ENCODE assay signal across 21 cellular contexts in the genomic region with DNA sequence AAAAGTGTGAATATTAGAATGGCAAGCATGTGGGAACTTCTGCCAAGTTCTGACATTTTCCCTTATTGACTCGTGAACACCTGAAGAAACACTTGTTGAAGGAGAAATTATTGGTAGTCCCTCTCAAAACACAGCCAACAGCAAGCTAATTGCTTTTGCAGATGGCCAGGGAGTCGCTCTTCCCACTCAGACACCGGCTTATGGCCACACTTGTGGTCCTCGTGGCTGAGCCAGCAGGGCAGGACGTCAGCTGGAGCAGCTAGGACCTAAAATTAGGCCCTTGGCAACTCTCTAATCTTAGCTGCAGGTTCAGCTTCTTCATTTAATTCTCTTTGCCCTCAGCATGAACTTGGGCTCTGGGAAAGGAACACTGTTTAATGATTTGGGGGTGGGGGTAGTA.
DNase-seq lines count a peak whose midpoint lies in the region; ATAC-seq and TF ChIP-seq lines count a peak whose summit lies in the region.
"Had no signal": no experiment of that assay in that cellular context is flagged by ENCODE, and none has a peak within 500 bp of the region (broad histone marks: within the 10 kb centered on the region; RNA-seq: fewer than 3 reads in every experiment).

No MANE protein-coding gene starts in this region.

- H3K27me3 Mint-ChIP-seq in mesothelial cell of epicardium (ENCODE audit: low read depth) = no peaks in the 10 kb centered on the region
- H3K27me3 Mint-ChIP-seq in immature natural killer cell (ENCODE audit: low read depth in 3 of 3) = peaks cover 12 to 24% (median 12%) of the 10 kb centered on the region in 3 donors

- H3K27ac ChIP-seq in vagina = no peak overlapping the region
- H3K27ac ChIP-seq: GM23248, ovary, spleen, tibial nerve had no signal

- peak; percentile 88 for ATAC-seq in Right ventricle myocardium inferior
- ATAC-seq in GM21529 (IDR thresholded peaks at IDR 0.05; ENCODE audit: unreplicated experiment) = no peak
- ATAC-seq: esophagus mucosa had no signal

- intact Hi-C loops in Right ventricle myocardium inferior (cut with DNase I) = loop anchor here (10.0 kb wide), 1 partner anchor 151 kb away; a partner anchor contains a TSS
- intact Hi-C loops in cardiac septum (cut with DNase I) = loop anchor here (10.0 kb wide), 1 partner anchor 151 kb away; a partner anchor contains a TSS
- intact Hi-C loops in vagina (cut with DNase I) = loop anchor here (10.0 kb wide), 1 partner anchor 151 kb away; a partner anchor contains a TSS

- H3K9me3 ChIP-seq in vagina = no peaks in the 10 kb centered on the region
- H3K9me3 ChIP-seq: ovary, spleen, tibial nerve had no signal

- no peaks in the 10 kb centered on the region for H3K36me3 ChIP-seq in vagina
- H3K36me3 ChIP-seq: ovary, spleen, tibial nerve had no signal

- no peak for TF ChIP-seq POLR2A in vagina (IDR thresholded peaks at IDR 0.05)

- H3K4me3 Mint-ChIP-seq in mesothelial cell of epicardium (no peak overlapping the region), immature natural killer cell (no peak overlapping the region)
- H3K4me3 Mint-ChIP-seq: activated CD4-positive, alpha-beta T cell treated with anti-CD3 and anti-CD28 coated beads, Interleukin-2, amount 10 ng/mL, durations not matched to agents 24 days and 14 days; CD4-positive, alpha-beta T cell had no signal

- H3K9me3 Mint-ChIP-seq in mesothelial cell of epicardium (no peaks in the 10 kb centered on the region), immature natural killer cell (peaks cover 0 to 3% (median 0%) of the 10 kb centered on the region in 6 donors)
- H3K9me3 Mint-ChIP-seq: activated CD4-positive, alpha-beta T cell treated with anti-CD3 and anti-CD28 coated beads, Interleukin-2, amount 10 ng/mL, durations not matched to agents 24 days and 14 days; CD4-positive, alpha-beta T cell had no signal

- H3K4me1 Mint-ChIP-seq in mesothelial cell of epicardium = peaks cover 70% of the 10 kb centered on the region
- H3K4me1 Mint-ChIP-seq in immature natural killer cell = peaks cover 3 to 11% of the 10 kb centered on the region in 2 donors

- no peak overlapping the region for H3K4me3 ChIP-seq in vagina
- H3K4me3 ChIP-seq: GM23248, ovary, spleen, tibial nerve had no signal

- DNase-seq in Right ventricle myocardium inferior (ENCODE audit: missing footprints) = peak; percentile 74
- no peak for DNase-seq in cardiac septum (ENCODE audit: low spot score)
- peak; percentile 42 for DNase-seq in astrocyte of the hippocampus (ENCODE audit: low read depth, low spot score)
- no peak for DNase-seq in mesothelial cell of epicardium (ENCODE audit: low spot score in 2 of 2, unreplicated experiment in 2 of 2)
- DNase-seq in CD1c-positive myeloid dendritic cell (ENCODE audit: extremely low spot score) = no peak
- no peak for DNase-seq in immature natural killer cell
- no peak for DNase-seq in vagina (ENCODE audit: extremely low spot score in 2 of 2)
- DNase-seq: activated CD4-positive, alpha-beta T cell treated with anti-CD3 and anti-CD28 coated beads, Interleukin-2, amount 10 ng/mL, durations not matched to agents 24 days and 14 days; activated naive CD4-positive, alpha-beta T cell treated with anti-CD3 and anti-CD28 coated beads, Interleukin-2, amount 50 U/mL, for 16 hours; activated T-cell treated with anti-CD3 and anti-CD28 coated beads for 4 hours; CD4-positive, alpha-beta T cell; EL; glutamatergic neuron; NCI-H187; ovary; spleen; T1000 had no signal

- peak overlapping the region; percentile 71 for H3K27ac Mint-ChIP-seq in mesothelial cell of epicardium
- no peak overlapping the region for H3K27ac Mint-ChIP-seq in immature natural killer cell
- H3K27ac Mint-ChIP-seq: activated CD4-positive, alpha-beta T cell treated with anti-CD3 and anti-CD28 coated beads, Interleukin-2, amount 10 ng/mL, durations not matched to agents 24 days and 14 days; CD4-positive, alpha-beta T cell had no signal

- no peaks in the 10 kb centered on the region for H3K27me3 ChIP-seq in vagina
- H3K27me3 ChIP-seq: ovary, tibial nerve had no signal

- TF ChIP-seq CTCF in mesothelial cell of epicardium (IDR thresholded peaks at IDR 0.05; ENCODE audit: unreplicated experiment) = no peak
- no peak for TF ChIP-seq CTCF in vagina (IDR thresholded peaks at IDR 0.05)

- peaks cover 29% of the 10 kb centered on the region for H3K4me1 ChIP-seq in vagina

- no peaks in the 10 kb centered on the region for H3K36me3 Mint-ChIP-seq in mesothelial cell of epicardium
- H3K36me3 Mint-ChIP-seq in immature natural killer cell = no peaks in the 10 kb centered on the region

Comparison
In these comparisons a context has a peak if more than half of its experiments do, and no peak if none do; other contexts are left out.
1. DNase-seq: peak in Right ventricle myocardium inferior (single experiment) and astrocyte of the hippocampus (single experiment); none in cardiac septum (single experiment), mesothelial cell of epicardium (0 of 2), CD1c-positive myeloid dendritic cell (single experiment), immature natural killer cell (0 of 3) and vagina (0 of 2).